In genomic region chr11:10975287-10975721, GRCh38 we compare ENCODE assay signal across 19 cellular contexts.
DNase-seq lines count a peak whose midpoint lies in the region; ATAC-seq and TF ChIP-seq lines count a peak whose summit lies in the region.
"Had no signal": no experiment of that assay in that cellular context is flagged by ENCODE, and none has a peak within 500 bp of the region (broad histone marks: within the 10 kb centered on the region; RNA-seq: fewer than 3 reads in every experiment).

No MANE protein-coding gene starts in this region.

- H3K36me3 Mint-ChIP-seq in CD14-positive monocyte, result no peaks in the 10 kb centered on the region
- H3K36me3 Mint-ChIP-seq: CD8-positive, alpha-beta T cell; WTC11 had no signal

- 22 to 32% (median 29%) methylated on average over 2 of the region's 2 CpGs for WGBS in ovary, 3 donors

- DNase-seq in left ventricle myocardium inferior (no peak), cardiac septum (ENCODE audit: low spot score) (no peak), NCI-H748 treated with DMSO at 0.1 percent for 48 hours (lab: John Stamatoyannopoulos, UW) (peak; percentile 31), foreskin melanocyte (peak; percentile 94), CD14-positive monocyte (ENCODE audit: low spot score) (no peak), NCI-H524 treated with DMSO at 0.1 percent for 48 hours (lab: John Stamatoyannopoulos, UW) (no peak), ovary (no peak)
- DNase-seq: activated naive CD8-positive, alpha-beta T cell treated with anti-CD3 and anti-CD28 coated beads for 36 hours; CD8-positive, alpha-beta T cell; H7; NCI-H226; right lobe of liver; stimulated activated naive CD4-positive, alpha-beta T cell treated with Interleukin-2 at 50 U/mL for 16 hours; T-helper 2 cell; upper lobe of left lung had no signal

- H3K9me3 ChIP-seq in left ventricle myocardium inferior (replicated peaks) (peaks cover 22% of the 10 kb centered on the region), ovary (no peaks in the 10 kb centered on the region)
- H3K9me3 ChIP-seq: right lobe of liver, upper lobe of left lung had no signal

- no peak overlapping the region for H3K27ac Mint-ChIP-seq in CD14-positive monocyte
- H3K27ac Mint-ChIP-seq: activated naive CD8-positive, alpha-beta T cell treated with anti-CD3 and anti-CD28 coated beads for 36 hours; CD8-positive, alpha-beta T cell; WTC11 had no signal

- intact Hi-C loops in left ventricle myocardium inferior (cut with micrococcal nuclease) (no loop called here), cardiac septum (cut with DNase I) (no loop called here), CD14-positive monocyte (cut with micrococcal nuclease) (no loop called here), ovary (cut with DNase I) (no loop called here)

- TF ChIP-seq POLR2A in ovary (IDR thresholded peaks at IDR 0.05), result no peak

- H3K4me1 Mint-ChIP-seq in CD14-positive monocyte, result peaks cover 49% of the 10 kb centered on the region
- H3K4me1 Mint-ChIP-seq: activated naive CD8-positive, alpha-beta T cell treated with anti-CD3 and anti-CD28 coated beads for 36 hours; WTC11 had no signal

- peaks cover 11% of the 10 kb centered on the region for H3K4me1 ChIP-seq in left ventricle myocardium inferior
- no peaks in the 10 kb centered on the region for H3K4me1 ChIP-seq in ovary (ENCODE audit: insufficient read depth)
- H3K4me1 ChIP-seq: breast epithelium, right lobe of liver, upper lobe of left lung had no signal

- TF ChIP-seq EP300 in ovary (IDR thresholded peaks at IDR 0.05), result no peak

- peaks cover 0 to 5% (median 2%) of the 10 kb centered on the region in 7 donors for H3K9me3 Mint-ChIP-seq in CD14-positive monocyte
- H3K9me3 Mint-ChIP-seq: activated naive CD8-positive, alpha-beta T cell treated with anti-CD3 and anti-CD28 coated beads for 36 hours; CD8-positive, alpha-beta T cell had no signal

- ATAC-seq in GM21825 (IDR thresholded peaks at IDR 0.05; ENCODE audit: unreplicated experiment), result no peak
- ATAC-seq: CD8-positive, alpha-beta T cell; left lobe of liver; right lobe of liver; WTC11 had no signal

- H3K27me3 Mint-ChIP-seq in CD14-positive monocyte (ENCODE audit: low read depth in 3 of 3), result peaks cover 0 to 7% (median 3%) of the 10 kb centered on the region in 3 donors
- H3K27me3 Mint-ChIP-seq: activated naive CD8-positive, alpha-beta T cell treated with anti-CD3 and anti-CD28 coated beads for 36 hours had no signal

- H3K27me3 ChIP-seq in left ventricle myocardium inferior (ENCODE audit: low read depth) (no peaks in the 10 kb centered on the region), ovary (no peaks in the 10 kb centered on the region)
- H3K27me3 ChIP-seq: breast epithelium, right lobe of liver, upper lobe of left lung had no signal

- H3K4me3 ChIP-seq in left ventricle myocardium inferior, result no peak overlapping the region
- H3K4me3 ChIP-seq in ovary, result no peak overlapping the region
- H3K4me3 ChIP-seq: breast epithelium, right lobe of liver, upper lobe of left lung had no signal

- H3K4me3 Mint-ChIP-seq in CD14-positive monocyte, result no peak overlapping the region
- H3K4me3 Mint-ChIP-seq: activated naive CD8-positive, alpha-beta T cell treated with anti-CD3 and anti-CD28 coated beads for 36 hours; CD8-positive, alpha-beta T cell; WTC11 had no signal

- peak overlapping the region; percentile 23 for H3K27ac ChIP-seq in left ventricle myocardium inferior (replicated peaks)
- no peak overlapping the region for H3K27ac ChIP-seq in ovary
- H3K27ac ChIP-seq: breast epithelium, right lobe of liver, upper lobe of left lung had no signal

- TF ChIP-seq CTCF in left ventricle myocardium inferior (IDR thresholded peaks at IDR 0.05; ENCODE audit: borderline replicate concordance) (no peak), CD14-positive monocyte (IDR thresholded peaks at IDR 0.05) (no peak), ovary (IDR thresholded peaks at IDR 0.05) (no peak)

- no peaks in the 10 kb centered on the region for H3K36me3 ChIP-seq in left ventricle myocardium inferior
- H3K36me3 ChIP-seq in ovary, result no peaks in the 10 kb centered on the region
- H3K36me3 ChIP-seq: breast epithelium, right lobe of liver, upper lobe of left lung had no signal

Comparison
In these comparisons a context has a peak if more than half of its experiments do, and no peak if none do; other contexts are left out.
1. DNase-seq: peak in NCI-H748 treated with DMSO at 0.1 percent for 48 hours (single experiment) and foreskin melanocyte (single experiment); none in left ventricle myocardium inferior (single experiment), cardiac septum (single experiment), CD14-positive monocyte (single experiment), NCI-H524 treated with DMSO at 0.1 percent for 48 hours (single experiment) and ovary (0 of 5).